In genomic region chr1:11526071-11526895, GRCh38 we compare ENCODE assay signal across 20 cellular contexts. TPM values are rescaled to one million over a fixed set of nuclear protein-coding genes. Genes with fewer than 3 reads are reported as not detected.
"Had no signal": no experiment of that assay in that cellular context is flagged by ENCODE, and none has a peak within 500 bp of the region (broad histone marks: within the 10 kb centered on the region; RNA-seq: fewer than 3 reads in every experiment).

No MANE protein-coding gene starts in this region.

- H3K4me3 ChIP-seq: colonic mucosa, left lung, ovary, spleen, tibial nerve had no signal

- H3K9me3 Mint-ChIP-seq: activated T-helper 1 cell treated with anti-CD3 and anti-CD28 coated beads, Interleukin-12 subunit alpha, Interleukin-12 subunit beta, Interleukin-2, Interleukin-4 antibody, amounts not matched to agents 30 ng/mL and 10 ng/mL and 1 ng/mL, durations not matched to agents 14 hours and 24 hours and 36 hours; neural crest cell; stimulated activated memory B cell treated with anti-CD40 and anti-IgM and Interleukin-4, amounts not matched to agents 10 μg/mL and 1 μg/mL and 100 μg/mL, for 72 hours had no signal

- H3K27ac Mint-ChIP-seq: activated naive CD8-positive, alpha-beta T cell; activated T-helper 1 cell treated with anti-CD3 and anti-CD28 coated beads, Interleukin-12 subunit alpha, Interleukin-12 subunit beta, Interleukin-2, Interleukin-4 antibody, amounts not matched to agents 30 ng/mL and 10 ng/mL and 1 ng/mL, durations not matched to agents 14 hours and 24 hours and 36 hours; stimulated activated memory B cell treated with anti-CD40 and anti-IgM and Interleukin-4, amounts not matched to agents 10 μg/mL and 1 μg/mL and 100 μg/mL, for 72 hours had no signal

- H3K4me3 Mint-ChIP-seq: activated naive CD8-positive, alpha-beta T cell; activated T-helper 1 cell treated with anti-CD3 and anti-CD28 coated beads, Interleukin-12 subunit alpha, Interleukin-12 subunit beta, Interleukin-2, Interleukin-4 antibody, amounts not matched to agents 30 ng/mL and 10 ng/mL and 1 ng/mL, durations not matched to agents 14 hours and 24 hours and 36 hours; neural crest cell; stimulated activated memory B cell treated with anti-CD40 and anti-IgM and Interleukin-4, amounts not matched to agents 10 μg/mL and 1 μg/mL and 100 μg/mL, for 72 hours had no signal

- H3K4me1 ChIP-seq: colonic mucosa, left lung, tibial nerve had no signal

- H3K4me1 Mint-ChIP-seq: neural crest cell; stimulated activated memory B cell treated with anti-CD40 and anti-IgM and Interleukin-4, amounts not matched to agents 10 μg/mL and 1 μg/mL and 100 μg/mL, for 72 hours had no signal

- ATAC-seq: left lung; sciatic nerve; stimulated activated memory B cell treated with anti-CD40 and anti-IgM and Interleukin-4, amounts not matched to agents 10 μg/mL and 1 μg/mL and 100 μg/mL, for 72 hours had no signal

- H3K27me3 Mint-ChIP-seq: activated naive CD8-positive, alpha-beta T cell had no signal

- H3K36me3 Mint-ChIP-seq: activated naive CD8-positive, alpha-beta T cell; stimulated activated memory B cell treated with anti-CD40 and anti-IgM and Interleukin-4, amounts not matched to agents 10 μg/mL and 1 μg/mL and 100 μg/mL, for 72 hours had no signal

- H3K27ac ChIP-seq: colonic mucosa, left lung, ovary, spleen, tibial nerve had no signal

- DNase-seq: activated CD4-positive, alpha-beta T cell treated with anti-CD3 and anti-CD28 coated beads, Interleukin-2, amount 50 U/mL, for 4 hours; activated T-cell treated with anti-CD3 and anti-CD28 coated beads for 4 hours; amniotic stem cell; central memory CD4-positive, alpha-beta T cell; colonic mucosa; erythroblast; foreskin melanocyte; glutamatergic neuron; hippocampal formation; spleen; stimulated activated CD4-positive, alpha-beta T cell treated with anti-CD3 and anti-CD28 coated beads, Interleukin-4, amount 100 ng/mL, for 4 hours had no signal

- H3K9me3 ChIP-seq: colonic mucosa, left lung, ovary, spleen, tibial nerve had no signal

- H3K36me3 ChIP-seq: colonic mucosa, left lung, ovary, spleen, tibial nerve had no signal

- H3K27me3 ChIP-seq: colonic mucosa, ovary, spleen, tibial nerve had no signal

RNA-seq across cellular contexts. Expression of gene DISP3, which starts 47.3 kb away (rescaled TPM):
- total RNA-seq: subcutaneous adipose tissue had no signal
